Comparison of ENCODE assay signal across 1 cellular context in genomic region chr16:15427648-15428239, GRCh38.
TF ChIP-seq lines count a peak whose summit lies in the region.

No MANE protein-coding gene starts in this region.

TF ChIP-seq in H1, 55 proteins besides CTCF, POLR2A, EP300 and RAD21 (continued from another document):
- no peak for TF ChIP-seq CHD7 (IDR thresholded peaks at IDR 0.05; ENCODE audit: insufficient replicate concordance, low read length)
- TF ChIP-seq RFX5 (IDR thresholded peaks at IDR 0.05; ENCODE audit: borderline replicate concordance, low read depth, low read length) = no peak
- TF ChIP-seq KDM5A (IDR thresholded peaks at IDR 0.05; ENCODE audit: low read length) = no peak
- no peak for TF ChIP-seq TCF12 (IDR thresholded peaks at IDR 0.05; ENCODE audit: low read depth, low read length)
- no peak for TF ChIP-seq RNF2 (IDR thresholded peaks at IDR 0.05; ENCODE audit: borderline replicate concordance, low read depth, low read length, missing control alignments, poor library complexity, severe bottlenecking)
- no peak for TF ChIP-seq MAX (IDR thresholded peaks at IDR 0.05)
- no peak for TF ChIP-seq GTF2F1 (IDR thresholded peaks at IDR 0.05; ENCODE audit: borderline replicate concordance, low read depth, low read length)
- TF ChIP-seq MAFK (IDR thresholded peaks at IDR 0.05; ENCODE audit: low read depth, low read length) = no peak
- TF ChIP-seq BCL11A (IDR thresholded peaks at IDR 0.05; ENCODE audit: low read depth in 2 of 2, low read length in 2 of 2) = no peak
- TF ChIP-seq KDM4A (IDR thresholded peaks at IDR 0.05; ENCODE audit: low read depth, low read length, severe bottlenecking) = no peak
